ENCODE assay signal across 27 cellular contexts in genomic region chr1:153693466-153693865, GRCh38. TPM values are rescaled to one million over a fixed set of nuclear protein-coding genes. Genes with fewer than 3 reads are reported as not detected.
"Had no signal": no experiment of that assay in that cellular context is flagged by ENCODE, and none has a peak within 500 bp of the region (broad histone marks: within the 10 kb centered on the region; RNA-seq: fewer than 3 reads in every experiment).

No MANE protein-coding gene starts in this region.

- FAIRE-seq: endothelial cell of umbilical vein, keratinocyte had no signal

- H3K36me3 ChIP-seq: colonic mucosa, esophagus squamous epithelium, neutrophil, sigmoid colon, transverse colon, uterus had no signal

- H2AFZ ChIP-seq: parathyroid adenoma had no signal

- ATAC-seq: left ventricle myocardium superior; lower lobe of right lung; naive thymus-derived CD8-positive, alpha-beta T cell; right cardiac atrium; stimulated activated effector memory CD8-positive, alpha-beta T cell treated with anti-CD3 and anti-CD28 coated beads, Interleukin-12 subunit alpha, Interleukin-12 subunit beta, amount 100 ng/mL, for 72 hours; upper lobe of right lung had no signal

- DNase-seq: colonic mucosa; effector CD8-positive, alpha-beta T cell; erythroblast; esophagus squamous epithelium; foreskin melanocyte; hypothalamus; immature natural killer cell; left ventricle myocardium superior; lower lobe of right lung; naive thymus-derived CD8-positive, alpha-beta T cell; right cardiac atrium; sigmoid colon; stimulated activated CD4-positive, alpha-beta T cell treated with anti-CD3 and anti-CD28 coated beads, Interleukin-2, amount 100 ng/mL, for 24 hours; stimulated activated CD4-positive, alpha-beta T cell treated with anti-CD3 and anti-CD28 coated beads, Interleukin-4, amount 100 ng/mL, for 24 hours; stimulated activated naive CD4-positive, alpha-beta T cell treated with Interleukin-2 at 50 U/mL for 16 hours; transverse colon; upper lobe of right lung; uterus had no signal

- H3K4me1 Mint-ChIP-seq: immature natural killer cell; stimulated activated effector memory CD8-positive, alpha-beta T cell treated with anti-CD3 and anti-CD28 coated beads, Interleukin-12 subunit alpha, Interleukin-12 subunit beta, amount 100 ng/mL, for 72 hours had no signal

- H3K9me3 ChIP-seq: colonic mucosa, esophagus squamous epithelium, lower lobe of right lung, neutrophil, sigmoid colon, suprapubic skin, transverse colon, upper lobe of right lung, uterus had no signal

- H3K4me3 ChIP-seq: colonic mucosa, esophagus squamous epithelium, lower lobe of right lung, sigmoid colon, suprapubic skin, transverse colon, upper lobe of right lung, uterus had no signal

- H3K79me2 ChIP-seq: parathyroid adenoma had no signal

- H3K9ac ChIP-seq: parathyroid adenoma had no signal

- H3K4me3 Mint-ChIP-seq: dendritic cell treated with granulocyte-macrophage colony-stimulating factor and Interleukin-4, amounts not matched to agents 40 ng/mL and 50 ng/mL, for 4 days; immature natural killer cell; stimulated activated effector memory CD8-positive, alpha-beta T cell treated with anti-CD3 and anti-CD28 coated beads, Interleukin-12 subunit alpha, Interleukin-12 subunit beta, amount 100 ng/mL, for 72 hours had no signal

- H3K27me3 ChIP-seq: colonic mucosa, esophagus squamous epithelium, neutrophil, sigmoid colon, suprapubic skin, transverse colon, upper lobe of right lung, uterus had no signal

- H3K4me1 ChIP-seq: colonic mucosa, parathyroid adenoma, transverse colon had no signal

- H3K27ac ChIP-seq: colonic mucosa, esophagus squamous epithelium, lower lobe of right lung, neutrophil, parathyroid adenoma, sigmoid colon, suprapubic skin, transverse colon, upper lobe of right lung, uterus had no signal

- H3K9me3 Mint-ChIP-seq: dendritic cell treated with granulocyte-macrophage colony-stimulating factor and Interleukin-4, amounts not matched to agents 40 ng/mL and 50 ng/mL, for 4 days; naive thymus-derived CD8-positive, alpha-beta T cell; stimulated activated effector memory CD8-positive, alpha-beta T cell treated with anti-CD3 and anti-CD28 coated beads, Interleukin-12 subunit alpha, Interleukin-12 subunit beta, amount 100 ng/mL, for 72 hours had no signal

- H3K27me3 Mint-ChIP-seq: progenitor cell of endocrine pancreas had no signal

- H3K27ac Mint-ChIP-seq: dendritic cell treated with granulocyte-macrophage colony-stimulating factor and Interleukin-4, amounts not matched to agents 40 ng/mL and 50 ng/mL, for 4 days; immature natural killer cell; progenitor cell of endocrine pancreas; stimulated activated effector memory CD8-positive, alpha-beta T cell treated with anti-CD3 and anti-CD28 coated beads, Interleukin-12 subunit alpha, Interleukin-12 subunit beta, amount 100 ng/mL, for 72 hours had no signal

RNA-seq across cellular contexts. Expression of gene NPR1, which starts 15.0 kb away (rescaled TPM):
- total RNA-seq: myocyte; naive thymus-derived CD8-positive, alpha-beta T cell had no signal
- polyA plus RNA-seq: immature natural killer cell; keratinocyte; naive thymus-derived CD8-positive, alpha-beta T cell had no signal
